In genomic region chr12:510071-510825, GRCh38 we compare ENCODE assay signal across 8 cellular contexts. TPM values are rescaled to one million over a fixed set of nuclear protein-coding genes. Genes with fewer than 3 reads are reported as not detected.
DNase-seq lines count a peak whose midpoint lies in the region; ATAC-seq and TF ChIP-seq lines count a peak whose summit lies in the region.

No MANE protein-coding gene starts in this region.

- H3K4me1 ChIP-seq in NT2/D1 (ENCODE audit: insufficient read depth, insufficient read length), result peaks cover 30% of the 10 kb centered on the region
- H3K4me1 ChIP-seq in left ventricle myocardium inferior, result peaks cover 49% of the 10 kb centered on the region
- peaks cover 8 to 26% of the 10 kb centered on the region in 2 donors for H3K4me1 ChIP-seq in thyroid gland

- H3K9me3 ChIP-seq in NT2/D1 (ENCODE audit: insufficient read depth, low read length), result no peaks in the 10 kb centered on the region
- H3K9me3 ChIP-seq in left ventricle myocardium inferior (replicated peaks), result no peaks in the 10 kb centered on the region
- H3K9me3 ChIP-seq in thyroid gland, result no peaks in the 10 kb centered on the region

- H3K4me3 Mint-ChIP-seq in effector memory CD8-positive, alpha-beta T cell, result no peak overlapping the region
- H3K4me3 Mint-ChIP-seq in CD14-positive monocyte, result no peak overlapping the region

- ATAC-seq in effector memory CD8-positive, alpha-beta T cell (replicated peaks), result no peak
- no peak for ATAC-seq in GM18519 (IDR thresholded peaks at IDR 0.05; ENCODE audit: low FRiP score, unreplicated experiment)

- no peak overlapping the region for H3K4me3 ChIP-seq in NT2/D1 (ENCODE audit: insufficient read length, low read depth)
- no peak overlapping the region for H3K4me3 ChIP-seq in left ventricle myocardium inferior
- H3K4me3 ChIP-seq in skin epidermis, result no peak overlapping the region
- no peak overlapping the region for H3K4me3 ChIP-seq in thyroid gland (replicated peaks in 1 of 3)

- TF ChIP-seq CTCF in left ventricle myocardium inferior (IDR thresholded peaks at IDR 0.05; ENCODE audit: borderline replicate concordance) (no peak), CD14-positive monocyte (IDR thresholded peaks at IDR 0.05) (no peak), thyroid gland (IDR thresholded peaks at IDR 0.05) (no peak)

- no peak for TF ChIP-seq POLR2A in thyroid gland (IDR thresholded peaks at IDR 0.05)

- intact Hi-C loops in left ventricle myocardium inferior (cut with micrococcal nuclease), result no loop called here
- intact Hi-C loops in CD14-positive monocyte (cut with micrococcal nuclease), result no loop called here
- intact Hi-C loops in thyroid gland (cut with DNase I), result no loop called here

- peak overlapping the region; percentile 54 for H3K9ac ChIP-seq in NT2/D1 (ENCODE audit: insufficient read length, low read depth)

- 54% methylated on average over 12 of the region's 12 CpGs for WGBS in thyroid gland, 2 donors

- H3K27me3 Mint-ChIP-seq in effector memory CD8-positive, alpha-beta T cell, result peaks cover 0 to 22% of the 10 kb centered on the region in 2 donors
- H3K27me3 Mint-ChIP-seq in CD14-positive monocyte (ENCODE audit: low read depth in 3 of 3), result peaks cover 7 to 12% (median 9%) of the 10 kb centered on the region in 3 donors

- H3K4me1 Mint-ChIP-seq in effector memory CD8-positive, alpha-beta T cell (ENCODE audit: low read depth in 2 of 2), result peaks cover 2 to 5% of the 10 kb centered on the region in 2 donors
- H3K4me1 Mint-ChIP-seq in CD14-positive monocyte, result no peaks in the 10 kb centered on the region

- H3K9me3 Mint-ChIP-seq in effector memory CD8-positive, alpha-beta T cell, result no peaks in the 10 kb centered on the region
- H3K9me3 Mint-ChIP-seq in CD14-positive monocyte, result peaks cover 0 to 9% (median 3%) of the 10 kb centered on the region in 7 donors

- peak; percentile 53 for DNase-seq in HT1080 (ENCODE audit: low read depth)
- DNase-seq in NT2/D1 (ENCODE audit: low read depth, low spot score), result peak; percentile 80
- DNase-seq in left ventricle myocardium inferior, result no peak
- DNase-seq in effector memory CD8-positive, alpha-beta T cell, result no peak
- no peak for DNase-seq in CD14-positive monocyte (ENCODE audit: low spot score)
- DNase-seq in thyroid gland, result no peak

- H3K36me3 Mint-ChIP-seq in effector memory CD8-positive, alpha-beta T cell (ENCODE audit: insufficient read depth), result no peaks in the 10 kb centered on the region
- H3K36me3 Mint-ChIP-seq in CD14-positive monocyte, result no peaks in the 10 kb centered on the region

- no peaks in the 10 kb centered on the region for H3K27me3 ChIP-seq in NT2/D1 (ENCODE audit: insufficient read depth, insufficient read length)
- no peaks in the 10 kb centered on the region for H3K27me3 ChIP-seq in left ventricle myocardium inferior (ENCODE audit: low read depth)
- no peaks in the 10 kb centered on the region for H3K27me3 ChIP-seq in thyroid gland

- H3K27ac ChIP-seq in left ventricle myocardium inferior (replicated peaks) (peak overlapping the region; percentile 30), skin epidermis (peak overlapping the region in 20 of 21 experiments; percentile 9 to 86 (median 66)), thyroid gland (no peak overlapping the region)

- no peak overlapping the region for H3K27ac Mint-ChIP-seq in effector memory CD8-positive, alpha-beta T cell
- peak overlapping the region in 2 of 7 donors; percentile 38 to 46 for H3K27ac Mint-ChIP-seq in CD14-positive monocyte

- no peaks in the 10 kb centered on the region for H3K36me3 ChIP-seq in NT2/D1 (ENCODE audit: insufficient read depth, insufficient read length, low read length)
- no peaks in the 10 kb centered on the region for H3K36me3 ChIP-seq in left ventricle myocardium inferior
- no peaks in the 10 kb centered on the region for H3K36me3 ChIP-seq in thyroid gland

RNA-seq across cellular contexts. Expression of gene B4GALNT3, which starts 50.5 kb away (rescaled TPM):
- 0.27 and 0.50 TPM in 2 replicates for total RNA-seq in HT1080 (2014; rRNA removed; shearing (Covaris generic))
- 0.72 and 1.6 TPM in 2 replicates for polyA plus RNA-seq in HT1080 (2015; cell fraction: cytosol; rRNA removed)
- 1.5 and 2.8 TPM in 2 replicates for polyA plus RNA-seq in HT1080 (2015; cell fraction: nucleus; rRNA removed)
- total RNA-seq in left ventricle myocardium inferior, result 43.4 TPM
- polyA plus RNA-seq in CD14-positive monocyte, result under 1 TPM in 1 of 2 donors, not detected in 1; 0.10 TPM
- total RNA-seq in thyroid gland, result 1 to 10 TPM; 3.9 to 6.6 (median 5.6) TPM

Comparison
In these comparisons a context has a peak if more than half of its experiments do, and no peak if none do; other contexts are left out.
1. DNase-seq: peak in HT1080 (single experiment) and NT2/D1 (single experiment); none in left ventricle myocardium inferior (single experiment), effector memory CD8-positive, alpha-beta T cell (0 of 3), CD14-positive monocyte (single experiment) and thyroid gland (0 of 2).
2. H3K27ac ChIP-seq: peak in left ventricle myocardium inferior (single experiment) and skin epidermis (20 of 21); none in thyroid gland (0 of 3).